ENCODE assay signal across 9 cellular contexts in the genomic region with DNA sequence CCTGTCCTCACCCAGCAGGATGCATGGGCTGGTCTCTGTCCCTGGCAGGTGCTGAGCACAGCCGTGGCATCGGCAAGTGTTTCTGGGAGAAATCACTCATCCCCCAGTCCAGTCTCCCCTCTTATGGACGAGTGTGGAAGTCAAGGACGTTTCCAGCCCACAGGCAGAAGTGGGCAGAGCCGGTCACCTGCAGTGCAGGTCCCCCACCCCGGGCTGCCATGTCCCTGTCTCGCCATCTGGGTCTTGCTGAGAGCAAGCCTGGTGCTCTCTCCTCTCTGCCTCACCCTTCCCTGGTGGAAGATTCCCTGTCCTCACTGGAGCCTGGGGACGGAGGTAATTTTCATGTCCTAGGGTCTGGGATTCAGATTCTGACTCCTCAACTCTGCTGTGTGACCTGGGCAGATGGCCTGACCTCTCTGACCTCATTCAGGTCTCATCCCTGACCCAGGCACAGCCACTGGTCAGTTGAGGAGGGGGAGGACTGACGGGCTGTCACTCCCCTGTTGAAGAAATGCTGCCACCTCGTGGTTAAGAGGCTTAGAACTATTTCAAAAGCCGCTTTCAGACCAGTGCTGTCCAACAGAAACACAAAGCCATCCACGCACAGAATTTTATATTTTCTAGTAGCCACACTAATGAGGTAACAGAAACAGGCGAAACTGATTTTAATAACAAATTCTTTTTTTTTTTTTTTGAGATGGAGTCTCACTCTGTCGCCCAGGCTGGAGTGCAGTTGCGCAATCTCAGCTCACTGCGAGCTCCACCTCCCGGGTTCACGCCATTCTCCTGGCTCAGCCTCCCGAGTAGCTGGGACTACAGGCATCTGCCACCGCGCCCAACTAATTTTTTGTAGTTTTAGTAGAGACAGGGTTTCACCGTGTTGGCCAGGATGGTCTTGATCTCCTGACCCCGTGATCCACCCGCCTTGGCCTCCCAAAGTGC. TPM values are rescaled to one million over a fixed set of nuclear protein-coding genes. Genes with fewer than 3 reads are reported as not detected.
DNase-seq lines count a peak whose midpoint lies in the region; ATAC-seq and TF ChIP-seq lines count a peak whose summit lies in the region.
"Had no signal": no experiment of that assay in that cellular context is flagged by ENCODE, and none has a peak within 500 bp of the region (broad histone marks: within the 10 kb centered on the region; RNA-seq: fewer than 3 reads in every experiment).

No MANE protein-coding gene starts in this region.

- H3K4me1 ChIP-seq in PC-3 (ENCODE audit: insufficient read depth, low read length) = peaks cover 7% of the 10 kb centered on the region; the same call in 1 of the 2 replicates
- H3K4me1 ChIP-seq in right lobe of liver = no peaks in the 10 kb centered on the region

- CTCF ChIA-PET in PC-3 (lab: Charles Lee) = no interaction called here

- H3K4me3 ChIP-seq in HFF-Myc (replicated peaks; ENCODE audit: low read depth, low read length) = no peak overlapping the region
- peak overlapping the region; percentile 76 for H3K4me3 ChIP-seq in PC-3 (ENCODE audit: low read length)
- H3K4me3 ChIP-seq in dorsolateral prefrontal cortex = peak overlapping the region in 2 of 59 donors; percentile 30 to 47
- H3K4me3 ChIP-seq in right lobe of liver = no peak overlapping the region

- DNase-seq in NCI-H1417 (lab: John Stamatoyannopoulos, UW) (peak; percentile 26 to 67 (median 39)), NCI-H1417 treated with DMSO at 0.1 percent for 48 hours (lab: John Stamatoyannopoulos, UW) (no peak), HFF-Myc (ENCODE audit: extremely low read depth, low read depth) (peak; percentile 35), PC-3 (peak; percentile 81), dorsolateral prefrontal cortex (peak in 4 of 10 donors; percentile 20 to 46 (median 34)), right lobe of liver (peak in 2 of 3 donors; percentile 40 to 65), KG1 (lab: John Stamatoyannopoulos, UW) (no peak)

- TF ChIP-seq POLR2A in right lobe of liver (IDR thresholded peaks at IDR 0.05) = no peak

- ATAC-seq in PC-3 (peak; percentile 49), right lobe of liver (peak; percentile 70 to 89 (median 82)), GM18858 (IDR thresholded peaks at IDR 0.05; ENCODE audit: unreplicated experiment) (no peak)
- ATAC-seq: stimulated activated effector memory CD8-positive, alpha-beta T cell treated with anti-CD3 and anti-CD28 coated beads, Interleukin-12 subunit alpha, Interleukin-12 subunit beta, amount 100 ng/mL, for 72 hours had no signal

- H4K20me1 ChIP-seq in PC-3 (ENCODE audit: low read length) = no peaks in the 10 kb centered on the region

- no peak overlapping the region for H3K27ac ChIP-seq in PC-3 (ENCODE audit: low read length)
- no peak overlapping the region for H3K27ac ChIP-seq in dorsolateral prefrontal cortex
- no peak overlapping the region for H3K27ac ChIP-seq in right lobe of liver

- H3K9me3 ChIP-seq in PC-3 (ENCODE audit: low read length) (no peaks in the 10 kb centered on the region), right lobe of liver (no peaks in the 10 kb centered on the region)

- no peaks in the 10 kb centered on the region for H3K9me2 ChIP-seq in PC-3 (replicated peaks; ENCODE audit: low read length)

- H3K9ac ChIP-seq in PC-3 (ENCODE audit: low read length) = no peak overlapping the region

- H3K27me3 ChIP-seq in PC-3 (ENCODE audit: low read length) (no peaks in the 10 kb centered on the region), dorsolateral prefrontal cortex (peaks cover 0 to 39% (median 27%) of the 10 kb centered on the region in 45 donors), right lobe of liver (no peaks in the 10 kb centered on the region)

- POLR2A ChIA-PET in PC-3 (lab: Charles Lee; ENCODE audit: unreplicated experiment) = no interaction called here

- BruUV-seq in PC-3 (replicated peaks; lab: Mats Ljungman, UMichigan) = no TSS peak

- peak; percentile 64 for TF ChIP-seq CTCF in HFF-Myc (IDR thresholded peaks at IDR 0.05; ENCODE audit: low read depth, low read length, missing control alignments)
- peak; percentile 76 for TF ChIP-seq CTCF in PC-3 (conservative IDR thresholded peaks at IDR 0.05; ENCODE audit: low read depth, low read length)
- TF ChIP-seq CTCF in dorsolateral prefrontal cortex (IDR thresholded peaks at IDR 0.05 in 54 of 56, conservative IDR thresholded peaks at IDR 0.05 in 2 of 56; ENCODE audit: low read depth in 1 of 56, partially characterized antibody in 56 of 56) = peak in 55 of 56 donors; percentile 48 to 79 (median 66)
- TF ChIP-seq CTCF in right lobe of liver (IDR thresholded peaks at IDR 0.05) = peak; percentile 43 to 59 (median 56)

- no peaks in the 10 kb centered on the region for H3K36me3 ChIP-seq in PC-3 (ENCODE audit: low read depth, low read length)
- no peaks in the 10 kb centered on the region for H3K36me3 ChIP-seq in right lobe of liver

- intact Hi-C loops in PC-3 (cut with micrococcal nuclease) = loop anchor here (1.0 to 5.0 kb wide), 2 partner anchors 47 to 126 kb away; no protein-coding TSS in a partner anchor
- intact Hi-C loops in dorsolateral prefrontal cortex (cut with DNase I) = loop anchor here (2.0 to 10.0 kb wide), 3 partner anchors 126 to 352 kb away; no protein-coding TSS in a partner anchor
- intact Hi-C loops in right lobe of liver (cut with DNase I) = loop anchor here in 1 of 2 donors (10.0 kb wide), 1 partner anchor 120 kb away; no protein-coding TSS in a partner anchor

- WGBS in right lobe of liver (ENCODE audit: insufficient coverage, low coverage, low lambda C conversion rate, missing lambda C conversion rate) = 40% methylated on average over 10 of the region's 24 CpGs

- peaks cover 21% of the 10 kb centered on the region; the same call in 1 of the 2 replicates for H3K79me2 ChIP-seq in PC-3 (ENCODE audit: low read length)

- peak overlapping the region; percentile 86 for H3K4me2 ChIP-seq in PC-3 (ENCODE audit: low read length)

- H2AFZ ChIP-seq in PC-3 (ENCODE audit: low read length) = no peak overlapping the region

- no peaks in the 10 kb centered on the region for H3F3A ChIP-seq in PC-3 (ENCODE audit: low read length, unreplicated experiment)

RNA-seq across cellular contexts. Expression of a gene that starts 1.8 kb away (rescaled TPM):
- total RNA-seq in PC-3 (2014; rRNA removed) (21.7 and 27.9 TPM in 2 replicates), dorsolateral prefrontal cortex (10 to 100 TPM in 2 of 120 experiments, 1 to 10 TPM in 53, under 1 TPM in 39, not detected in 26; 0.19 to 18.0 (median 1.2) TPM), right lobe of liver (under 1 TPM in 5 of 6 experiments, not detected in 1; 0.24 to 0.80 (median 0.74) TPM)

RNA-seq across cellular contexts. Expression of a gene that starts 14.2 kb away (rescaled TPM):
- total RNA-seq in PC-3 (2014; rRNA removed) (2.0 and 2.4 TPM in 2 replicates), dorsolateral prefrontal cortex (1 to 10 TPM in 13 of 120 experiments, under 1 TPM in 70, not detected in 37; 0.16 to 1.8 (median 0.56) TPM), right lobe of liver (not detected)

Comparison
In these comparisons a context has a peak if more than half of its experiments do, and no peak if none do; other contexts are left out.
1. DNase-seq: peak in NCI-H1417 (3 of 3), HFF-Myc (single experiment), PC-3 (single experiment) and right lobe of liver (2 of 3); none in NCI-H1417 treated with DMSO at 0.1 percent for 48 hours (single experiment) and KG1 (single experiment).
2. Peak in every context shown above with its lines, with median percentiles within 50 percentile points of each other: CTCF ChIP-seq.